1 cellular context compared by ENCODE assay signal in genomic region chr6:21003780-21004541, GRCh38.
TF ChIP-seq lines count a peak whose summit lies in the region.

No MANE protein-coding gene starts in this region.

TF ChIP-seq in HepG2, 621 proteins besides CTCF, POLR2A, EP300 and RAD21 (continued from another document and continues in another):
- TF ChIP-seq HINFP (CRISPR knock-in tag; IDR thresholded peaks at IDR 0.05; ENCODE audit: low read depth) (no peak), PATZ1 (CRISPR knock-in tag; IDR thresholded peaks at IDR 0.05) (peak; percentile 90), ZBTB14 (CRISPR knock-in tag; IDR thresholded peaks at IDR 0.05) (no peak), ZNF713 (CRISPR knock-in tag; IDR thresholded peaks at IDR 0.05) (no peak), NONO (IDR thresholded peaks at IDR 0.05) (no peak), NONO (CRISPR knock-in tag; conservative IDR thresholded peaks at IDR 0.05) (no peak), ZNF207 (IDR thresholded peaks at IDR 0.05; ENCODE audit: borderline replicate concordance) (no peak), GPBP1L1 (CRISPR knock-in tag; IDR thresholded peaks at IDR 0.05) (no peak), SETDB1 (CRISPR knock-in tag; IDR thresholded peaks at IDR 0.05; ENCODE audit: borderline replicate concordance) (no peak), ZNF18 (CRISPR knock-in tag; IDR thresholded peaks at IDR 0.05; ENCODE audit: insufficient replicate concordance) (peak; percentile 43), KDM1A (CRISPR knock-in tag; IDR thresholded peaks at IDR 0.05) (peak; percentile 95), TSC22D2 (CRISPR knock-in tag; IDR thresholded peaks at IDR 0.05; ENCODE audit: borderline replicate concordance) (no peak), PITX1 (CRISPR knock-in tag; IDR thresholded peaks at IDR 0.05) (peak; percentile 100), ZNF281 (CRISPR knock-in tag; IDR thresholded peaks at IDR 0.05; ENCODE audit: borderline replicate concordance) (no peak), ZSCAN31 (CRISPR knock-in tag; IDR thresholded peaks at IDR 0.05; ENCODE audit: low read depth) (no peak), ZNF383 (CRISPR knock-in tag; IDR thresholded peaks at IDR 0.05; ENCODE audit: borderline replicate concordance) (no peak), PHF8 (CRISPR knock-in tag; IDR thresholded peaks at IDR 0.05) (no peak; the same call in 1 of the 2 replicates), KDM4B (CRISPR knock-in tag; IDR thresholded peaks at IDR 0.05) (0 out of 2 replicates have a peak, but pooled peaks have one; percentile 63), GTF2F1 (IDR thresholded peaks at IDR 0.05; ENCODE audit: low read length) (no peak), SRY (CRISPR knock-in tag; IDR thresholded peaks at IDR 0.05) (no peak), NBN (conservative IDR thresholded peaks at IDR 0.05) (no peak), ZNF460 (CRISPR knock-in tag; IDR thresholded peaks at IDR 0.05; ENCODE audit: borderline replicate concordance) (no peak), U2AF2 (IDR thresholded peaks at IDR 0.05; ENCODE audit: low read depth, low read length) (no peak), SMAD9 (CRISPR knock-in tag; IDR thresholded peaks at IDR 0.05) (no peak), ZNF629 (CRISPR knock-in tag; conservative IDR thresholded peaks at IDR 0.05) (no peak; the same call in 1 of the 2 replicates), ZNF546 (CRISPR knock-in tag; conservative IDR thresholded peaks at IDR 0.05) (no peak), IKZF5 (CRISPR knock-in tag; IDR thresholded peaks at IDR 0.05) (peak; percentile 80; the same call in 1 of the 2 replicates), RARA (CRISPR knock-in tag; IDR thresholded peaks at IDR 0.05) (peak; percentile 85), DRAP1 (CRISPR knock-in tag; IDR thresholded peaks at IDR 0.05) (peak; percentile 60), ZNF780A (CRISPR knock-in tag; IDR thresholded peaks at IDR 0.05) (no peak), RFX1 (IDR thresholded peaks at IDR 0.05) (no peak), CCDC6 (CRISPR knock-in tag; IDR thresholded peaks at IDR 0.05) (no peak), ZNF550 (CRISPR knock-in tag; IDR thresholded peaks at IDR 0.05; ENCODE audit: borderline replicate concordance) (no peak), PRPF4 (IDR thresholded peaks at IDR 0.05; ENCODE audit: low read depth, low read length, poor library complexity, severe bottlenecking) (no peak), ZNF230 (CRISPR knock-in tag; IDR thresholded peaks at IDR 0.05) (no peak), ZNF619 (CRISPR knock-in tag; IDR thresholded peaks at IDR 0.05) (no peak), ZNF33B (CRISPR knock-in tag; IDR thresholded peaks at IDR 0.05) (no peak), ZNF343 (CRISPR knock-in tag; IDR thresholded peaks at IDR 0.05) (no peak), ONECUT2 (CRISPR knock-in tag; IDR thresholded peaks at IDR 0.05) (no peak), E2F5 (CRISPR knock-in tag; conservative IDR thresholded peaks at IDR 0.05) (no peak), NR1H2 (CRISPR knock-in tag; IDR thresholded peaks at IDR 0.05; ENCODE audit: borderline replicate concordance, low read depth) (no peak)
- TF ChIP-seq, protein P1, sequence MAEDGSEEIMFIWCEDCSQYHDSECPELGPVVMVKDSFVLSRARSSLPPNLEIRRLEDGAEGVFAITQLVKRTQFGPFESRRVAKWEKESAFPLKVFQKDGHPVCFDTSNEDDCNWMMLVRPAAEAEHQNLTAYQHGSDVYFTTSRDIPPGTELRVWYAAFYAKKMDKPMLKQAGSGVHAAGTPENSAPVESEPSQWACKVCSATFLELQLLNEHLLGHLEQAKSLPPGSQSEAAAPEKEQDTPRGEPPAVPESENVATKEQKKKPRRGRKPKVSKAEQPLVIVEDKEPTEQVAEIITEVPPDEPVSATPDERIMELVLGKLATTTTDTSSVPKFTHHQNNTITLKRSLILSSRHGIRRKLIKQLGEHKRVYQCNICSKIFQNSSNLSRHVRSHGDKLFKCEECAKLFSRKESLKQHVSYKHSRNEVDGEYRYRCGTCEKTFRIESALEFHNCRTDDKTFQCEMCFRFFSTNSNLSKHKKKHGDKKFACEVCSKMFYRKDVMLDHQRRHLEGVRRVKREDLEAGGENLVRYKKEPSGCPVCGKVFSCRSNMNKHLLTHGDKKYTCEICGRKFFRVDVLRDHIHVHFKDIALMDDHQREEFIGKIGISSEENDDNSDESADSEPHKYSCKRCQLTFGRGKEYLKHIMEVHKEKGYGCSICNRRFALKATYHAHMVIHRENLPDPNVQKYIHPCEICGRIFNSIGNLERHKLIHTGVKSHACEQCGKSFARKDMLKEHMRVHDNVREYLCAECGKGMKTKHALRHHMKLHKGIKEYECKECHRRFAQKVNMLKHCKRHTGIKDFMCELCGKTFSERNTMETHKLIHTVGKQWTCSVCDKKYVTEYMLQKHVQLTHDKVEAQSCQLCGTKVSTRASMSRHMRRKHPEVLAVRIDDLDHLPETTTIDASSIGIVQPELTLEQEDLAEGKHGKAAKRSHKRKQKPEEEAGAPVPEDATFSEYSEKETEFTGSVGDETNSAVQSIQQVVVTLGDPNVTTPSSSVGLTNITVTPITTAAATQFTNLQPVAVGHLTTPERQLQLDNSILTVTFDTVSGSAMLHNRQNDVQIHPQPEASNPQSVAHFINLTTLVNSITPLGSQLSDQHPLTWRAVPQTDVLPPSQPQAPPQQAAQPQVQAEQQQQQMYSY (CRISPR knock-in tag; IDR thresholded peaks at IDR 0.05), result no peak
- TF ChIP-seq, protein P2, sequence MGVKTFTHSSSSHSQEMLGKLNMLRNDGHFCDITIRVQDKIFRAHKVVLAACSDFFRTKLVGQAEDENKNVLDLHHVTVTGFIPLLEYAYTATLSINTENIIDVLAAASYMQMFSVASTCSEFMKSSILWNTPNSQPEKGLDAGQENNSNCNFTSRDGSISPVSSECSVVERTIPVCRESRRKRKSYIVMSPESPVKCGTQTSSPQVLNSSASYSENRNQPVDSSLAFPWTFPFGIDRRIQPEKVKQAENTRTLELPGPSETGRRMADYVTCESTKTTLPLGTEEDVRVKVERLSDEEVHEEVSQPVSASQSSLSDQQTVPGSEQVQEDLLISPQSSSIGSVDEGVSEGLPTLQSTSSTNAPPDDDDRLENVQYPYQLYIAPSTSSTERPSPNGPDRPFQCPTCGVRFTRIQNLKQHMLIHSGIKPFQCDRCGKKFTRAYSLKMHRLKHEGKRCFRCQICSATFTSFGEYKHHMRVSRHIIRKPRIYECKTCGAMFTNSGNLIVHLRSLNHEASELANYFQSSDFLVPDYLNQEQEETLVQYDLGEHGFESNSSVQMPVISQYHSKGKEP (CRISPR knock-in tag; IDR thresholded peaks at IDR 0.05), result no peak
- TF ChIP-seq, protein P3, sequence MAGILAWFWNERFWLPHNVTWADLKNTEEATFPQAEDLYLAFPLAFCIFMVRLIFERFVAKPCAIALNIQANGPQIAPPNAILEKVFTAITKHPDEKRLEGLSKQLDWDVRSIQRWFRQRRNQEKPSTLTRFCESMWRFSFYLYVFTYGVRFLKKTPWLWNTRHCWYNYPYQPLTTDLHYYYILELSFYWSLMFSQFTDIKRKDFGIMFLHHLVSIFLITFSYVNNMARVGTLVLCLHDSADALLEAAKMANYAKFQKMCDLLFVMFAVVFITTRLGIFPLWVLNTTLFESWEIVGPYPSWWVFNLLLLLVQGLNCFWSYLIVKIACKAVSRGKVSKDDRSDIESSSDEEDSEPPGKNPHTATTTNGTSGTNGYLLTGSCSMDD (CRISPR knock-in tag; IDR thresholded peaks at IDR 0.05), result no peak
- TF ChIP-seq, protein P4, sequence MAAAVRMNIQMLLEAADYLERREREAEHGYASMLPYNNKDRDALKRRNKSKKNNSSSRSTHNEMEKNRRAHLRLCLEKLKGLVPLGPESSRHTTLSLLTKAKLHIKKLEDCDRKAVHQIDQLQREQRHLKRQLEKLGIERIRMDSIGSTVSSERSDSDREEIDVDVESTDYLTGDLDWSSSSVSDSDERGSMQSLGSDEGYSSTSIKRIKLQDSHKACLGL (CRISPR knock-in tag; IDR thresholded peaks at IDR 0.05), result no peak
